In genomic region chr1:63329621-63330330, GRCh38 we compare ENCODE assay signal across 1 cellular context.
TF ChIP-seq lines count a peak whose summit lies in the region.

No MANE protein-coding gene starts in this region.

TF ChIP-seq in GM12878, 131 proteins besides CTCF, POLR2A, EP300 and RAD21 (continued from another document):
- no peak for TF ChIP-seq IRF5 (IDR thresholded peaks at IDR 0.05; ENCODE audit: borderline replicate concordance)
TF ChIP-seq in GM12878: peak in this region for 1.
